In genomic region chr9:129183495-129184308, GRCh38 we compare ENCODE assay signal across 1 cellular context.
TF ChIP-seq lines count a peak whose summit lies in the region.

No MANE protein-coding gene starts in this region.

TF ChIP-seq in K562, 482 proteins besides CTCF, POLR2A, EP300 and RAD21 (continued from another document):
- TF ChIP-seq NKRF (IDR thresholded peaks at IDR 0.05; ENCODE audit: borderline replicate concordance) (no peak), MLLT1 (IDR thresholded peaks at IDR 0.05) (peak in 1 of 2 experiments; percentile 99; a peak in 2 of 4 replicates), ZMIZ1 (IDR thresholded peaks at IDR 0.05; ENCODE audit: low read depth in 2 of 2, low read length in 2 of 2) (peak in 1 of 2 experiments; percentile 87; a peak in 2 of 4 replicates), ZNF124 (CRISPR knock-in tag; IDR thresholded peaks at IDR 0.05) (no peak), SP2 (IDR thresholded peaks at IDR 0.05; ENCODE audit: extremely low read depth, low read depth, low read length, poor library complexity, severe bottlenecking) (no peak), L3MBTL2 (IDR thresholded peaks at IDR 0.05) (0 out of 2 replicates have a peak, but pooled peaks have one; percentile 4), KDM1A (IDR thresholded peaks at IDR 0.05) (no peak), COPS2 (conservative IDR thresholded peaks at IDR 0.05) (no peak), TAF1 (IDR thresholded peaks at IDR 0.05; ENCODE audit: control insufficient read depth, extremely low read depth, insufficient read depth, low read length, severe bottlenecking) (no peak), ZBTB17 (CRISPR knock-in tag; IDR thresholded peaks at IDR 0.05) (peak; percentile 98), TFAP4 (CRISPR knock-in tag; IDR thresholded peaks at IDR 0.05; ENCODE audit: borderline replicate concordance) (peak; percentile 89), CAMTA2 (CRISPR knock-in tag; conservative IDR thresholded peaks at IDR 0.05) (no peak), BDP1 (IDR thresholded peaks at IDR 0.05; ENCODE audit: insufficient read depth, insufficient read length) (no peak)
TF ChIP-seq in K562: peak in this region for 5.
